ENCODE assay signal across 18 cellular contexts in the genomic region with DNA sequence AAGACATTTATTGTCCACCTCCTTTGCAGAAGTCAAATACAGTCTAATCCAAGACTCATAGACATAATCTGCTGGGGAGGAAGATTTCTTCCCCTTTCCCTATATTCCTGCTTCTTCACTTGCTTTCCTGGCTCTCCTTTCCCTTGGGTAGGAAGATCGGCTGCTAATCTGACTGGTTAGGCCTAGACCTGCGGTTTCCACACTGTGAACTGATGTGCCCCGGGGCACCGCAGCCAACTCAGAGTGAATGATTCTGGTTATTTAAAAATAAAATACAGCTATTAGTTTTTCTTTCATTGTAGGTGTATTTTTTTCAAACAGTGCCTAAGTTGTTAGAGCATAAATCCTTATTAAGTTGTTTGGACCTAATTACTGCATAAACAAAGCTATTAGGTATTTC.
"Had no signal": no experiment of that assay in that cellular context is flagged by ENCODE, and none has a peak within 500 bp of the region (broad histone marks: within the 10 kb centered on the region; RNA-seq: fewer than 3 reads in every experiment).

No MANE protein-coding gene starts in this region.

- H3K27ac ChIP-seq: RWPE1, SJCRH30 had no signal

- H3K27me3 ChIP-seq: SJCRH30 had no signal

- ATAC-seq: SK-N-SH treated with all-trans-retinoic acid at 6 μM for 48 hours had no signal

- DNase-seq: KBM-7, MM.1S, NCI-H1092 treated with DMSO at 0.1 percent for 48 hours, NCI-H1436, NCI-H187, NCI-H2029, NCI-H2081 treated with DMSO at 0.1 percent for 48 hours, NCI-H2171, NCI-H226, NCI-H446, NCI-H510A, NCI-H524 treated with DMSO at 0.1 percent for 48 hours, NCI-H69, NCI-H774, SHP77 treated with DMSO at 0.1 percent for 48 hours had no signal

- H3K4me1 ChIP-seq: SJCRH30 had no signal
